In the genomic region with DNA sequence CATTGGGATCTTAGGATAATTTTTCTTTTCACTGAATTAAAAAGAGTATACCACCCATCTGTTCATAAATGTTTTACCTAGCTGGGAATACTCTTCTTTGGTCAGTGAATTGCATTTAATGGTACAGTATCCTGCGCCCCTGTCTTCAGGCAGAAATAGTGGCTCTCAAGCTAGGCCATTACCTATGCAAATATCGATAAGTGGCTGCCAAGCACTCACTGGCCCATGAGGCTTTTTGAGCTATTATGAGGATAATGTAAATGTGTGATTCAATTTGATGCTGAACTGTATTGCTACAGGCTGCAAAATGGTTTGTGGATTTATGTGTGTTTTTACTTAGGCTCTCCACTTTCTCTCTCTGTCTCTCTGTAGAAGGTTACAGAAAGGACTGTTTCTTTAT, we compare ENCODE assay signal across 1 cellular context.
TF ChIP-seq lines count a peak whose summit lies in the region.

No MANE protein-coding gene starts in this region.

TF ChIP-seq in endothelial cell of umbilical vein, 7 proteins besides CTCF, POLR2A, EP300 and RAD21 (continued from another document):
- TF ChIP-seq, protein P1, sequence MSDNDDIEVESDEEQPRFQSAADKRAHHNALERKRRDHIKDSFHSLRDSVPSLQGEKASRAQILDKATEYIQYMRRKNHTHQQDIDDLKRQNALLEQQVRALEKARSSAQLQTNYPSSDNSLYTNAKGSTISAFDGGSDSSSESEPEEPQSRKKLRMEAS (IDR thresholded peaks at IDR 0.05; ENCODE audit: insufficient read depth, insufficient read length), result no peak
- no peak for TF ChIP-seq JUN (IDR thresholded peaks at IDR 0.05; ENCODE audit: borderline replicate concordance, insufficient read depth, insufficient read length, low read depth)
- no peak for TF ChIP-seq GATA2 (IDR thresholded peaks at IDR 0.05; ENCODE audit: insufficient read depth, insufficient read length, low read depth, low read length)
- no peak for TF ChIP-seq MYC (IDR thresholded peaks at IDR 0.05; ENCODE audit: low read depth, low read length)
- no peak for TF ChIP-seq FOS (IDR thresholded peaks at IDR 0.05; ENCODE audit: borderline replicate concordance, insufficient read depth, low read length)
